In the genomic region with DNA sequence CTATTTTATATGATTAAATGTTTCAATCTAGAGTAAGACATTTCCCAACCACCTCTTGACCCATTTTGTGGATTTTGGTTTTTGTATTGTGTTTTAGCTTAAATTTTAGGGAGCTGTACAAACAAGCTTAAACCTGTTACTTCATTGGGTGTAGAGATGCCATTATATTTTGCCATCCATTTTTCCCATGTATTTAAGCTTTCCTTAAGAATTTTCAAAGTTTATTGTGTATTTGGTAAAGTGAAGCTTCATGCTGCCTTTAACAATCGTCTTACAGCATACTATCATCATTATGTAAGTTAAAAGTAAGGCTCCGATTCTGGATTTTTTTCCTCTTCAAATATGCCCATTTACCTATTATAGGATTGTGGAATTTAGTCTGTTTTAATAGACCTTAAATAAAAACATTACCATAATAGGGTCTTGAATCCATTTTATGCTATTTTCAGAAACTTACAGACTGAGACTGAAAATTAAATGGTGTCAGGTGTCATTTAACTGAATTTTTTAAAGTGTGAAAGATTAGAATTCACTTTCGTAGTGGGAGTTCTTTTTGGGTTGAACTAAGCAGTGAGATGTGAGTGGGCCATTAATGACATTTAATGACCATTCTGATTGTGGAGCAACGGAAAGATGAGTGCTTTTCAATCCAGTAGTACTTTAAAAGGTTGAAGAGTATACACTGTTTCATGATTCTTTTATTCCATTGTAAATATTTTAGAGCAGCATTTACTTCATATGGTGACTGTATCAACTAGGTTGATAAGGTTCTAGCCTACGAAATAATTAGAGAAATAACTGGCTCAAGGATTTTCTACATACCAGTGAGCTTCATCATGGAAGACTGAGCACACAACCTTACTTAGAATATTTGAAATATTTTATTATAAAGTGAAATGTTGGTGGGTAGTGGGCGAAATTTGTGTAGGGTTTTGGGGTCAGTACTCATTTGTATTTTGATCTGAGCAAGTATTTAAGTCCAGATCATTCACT, we compare ENCODE assay signal across 8 cellular contexts.
DNase-seq lines count a peak whose midpoint lies in the region; ATAC-seq and TF ChIP-seq lines count a peak whose summit lies in the region.

No MANE protein-coding gene starts in this region.

- peaks cover 4% of the 10 kb centered on the region for H3K27me3 Mint-ChIP-seq in stimulated activated naive CD8-positive, alpha-beta T cell treated with anti-CD3 and anti-CD28 coated beads, Interleukin-15, Interleukin-2, amounts not matched to agents 100 ng/mL and 50 ng/mL, for 24 hours
- no peaks in the 10 kb centered on the region for H3K27me3 Mint-ChIP-seq in memory B cell

- DNase-seq in stimulated activated naive CD8-positive, alpha-beta T cell treated with anti-CD3 and anti-CD28 coated beads, Interleukin-15, Interleukin-2, amounts not matched to agents 100 U/mL and 50 U/mL, for 24 hours, result no peak
- DNase-seq in memory B cell (ENCODE audit: low spot score in 2 of 2), result no peak
- no peak for DNase-seq in GF-D8 (lab: John Stamatoyannopoulos, UW)
- no peak for DNase-seq in retina
- no peak for DNase-seq in NCI-H2081 treated with DMSO at 0.1 percent for 48 hours (lab: John Stamatoyannopoulos, UW)
- no peak for DNase-seq in GM20000 (ENCODE audit: low spot score)

- peak overlapping the region; percentile 100 for H3K27ac Mint-ChIP-seq in stimulated activated naive CD8-positive, alpha-beta T cell treated with anti-CD3 and anti-CD28 coated beads, Interleukin-15, Interleukin-2, amounts not matched to agents 100 ng/mL and 50 ng/mL, for 24 hours
- peak overlapping the region; percentile 100 for H3K27ac Mint-ChIP-seq in memory B cell

- peak overlapping the region; percentile 16 for H3K27ac ChIP-seq in angular gyrus (ENCODE audit: low read depth, low read length)

- H3K36me3 Mint-ChIP-seq in stimulated activated naive CD8-positive, alpha-beta T cell treated with anti-CD3 and anti-CD28 coated beads, Interleukin-15, Interleukin-2, amounts not matched to agents 100 ng/mL and 50 ng/mL, for 24 hours (ENCODE audit: low read depth), result peaks cover 62% of the 10 kb centered on the region
- peaks cover 4% of the 10 kb centered on the region for H3K36me3 Mint-ChIP-seq in memory B cell

- H3K4me3 Mint-ChIP-seq in stimulated activated naive CD8-positive, alpha-beta T cell treated with anti-CD3 and anti-CD28 coated beads, Interleukin-15, Interleukin-2, amounts not matched to agents 100 ng/mL and 50 ng/mL, for 24 hours, result peak overlapping the region; percentile 97
- peak overlapping the region; percentile 85 for H3K4me3 Mint-ChIP-seq in memory B cell

- no peak for ATAC-seq in stimulated activated naive CD8-positive, alpha-beta T cell treated with anti-CD3 and anti-CD28 coated beads, Interleukin-15, Interleukin-2, amounts not matched to agents 100 U/mL and 50 U/mL, for 24 hours
- ATAC-seq in memory B cell (ENCODE audit: low read depth), result no peak

- peaks cover 54% of the 10 kb centered on the region for H3K4me1 Mint-ChIP-seq in stimulated activated naive CD8-positive, alpha-beta T cell treated with anti-CD3 and anti-CD28 coated beads, Interleukin-15, Interleukin-2, amounts not matched to agents 100 ng/mL and 50 ng/mL, for 24 hours (ENCODE audit: low read depth)
- peaks cover 24% of the 10 kb centered on the region for H3K4me1 Mint-ChIP-seq in memory B cell

- no peak for TF ChIP-seq CTCF in GM20000 (IDR thresholded peaks at IDR 0.05; ENCODE audit: extremely low read depth, missing control alignments)

- H3K9me3 Mint-ChIP-seq in stimulated activated naive CD8-positive, alpha-beta T cell treated with anti-CD3 and anti-CD28 coated beads, Interleukin-15, Interleukin-2, amounts not matched to agents 100 ng/mL and 50 ng/mL, for 24 hours, result no peaks in the 10 kb centered on the region
- H3K9me3 Mint-ChIP-seq in memory B cell, result no peaks in the 10 kb centered on the region
